In genomic region chr9:16254674-16255073, GRCh38 we compare ENCODE assay signal across 20 cellular contexts.
DNase-seq lines count a peak whose midpoint lies in the region; ATAC-seq and TF ChIP-seq lines count a peak whose summit lies in the region.
"Had no signal": no experiment of that assay in that cellular context is flagged by ENCODE, and none has a peak within 500 bp of the region (broad histone marks: within the 10 kb centered on the region; RNA-seq: fewer than 3 reads in every experiment).

No MANE protein-coding gene starts in this region.

- H3K4me1 ChIP-seq in BLaER1, result peaks cover 62% of the 10 kb centered on the region
- H3K4me1 ChIP-seq: Caco-2 had no signal

- intact Hi-C loops in sciatic nerve (cut with DNase I), result no loop called here

- H3K4me3 Mint-ChIP-seq in nephron (no peak overlapping the region), osteocyte (ENCODE audit: unreplicated experiment) (no peak overlapping the region)
- H3K4me3 Mint-ChIP-seq: B cell; CD4-positive, alpha-beta memory T cell; HFFc6 had no signal

- H3K4me2 ChIP-seq in BLaER1, result peak overlapping the region; percentile 82

- H3K4me3 ChIP-seq in BLaER1, result peak overlapping the region; percentile 7; the same call in 1 of the 2 replicates
- H3K4me3 ChIP-seq: HAP-1 had no signal

- H3K27me3 Mint-ChIP-seq in nephron (ENCODE audit: low read depth), result no peaks in the 10 kb centered on the region
- H3K27me3 Mint-ChIP-seq in osteocyte (ENCODE audit: unreplicated experiment), result no peaks in the 10 kb centered on the region
- H3K27me3 Mint-ChIP-seq: B cell; CD4-positive, alpha-beta memory T cell had no signal

- no peaks in the 10 kb centered on the region for H3K27me3 ChIP-seq in BLaER1

- no peaks in the 10 kb centered on the region for H4K20me1 ChIP-seq in BLaER1

- no peaks in the 10 kb centered on the region for H3K36me3 Mint-ChIP-seq in nephron (ENCODE audit: low read depth)
- H3K36me3 Mint-ChIP-seq in osteocyte (ENCODE audit: unreplicated experiment), result no peaks in the 10 kb centered on the region
- H3K36me3 Mint-ChIP-seq: CD4-positive, alpha-beta memory T cell had no signal

- H3K36me3 ChIP-seq in BLaER1, result no peaks in the 10 kb centered on the region
- H3K36me3 ChIP-seq: HAP-1 had no signal

- H3K27ac ChIP-seq in BLaER1, result peak overlapping the region; percentile 42; the same call in 1 of the 2 replicates
- H3K27ac ChIP-seq: 22Rv1 had no signal

- 0 out of 2 replicates have a peak overlapping the region, but pooled peaks have one; percentile 1 for H3K9ac ChIP-seq in BLaER1

- ATAC-seq in sciatic nerve, result peak; percentile 36
- ATAC-seq in HG02852 (IDR thresholded peaks at IDR 0.05; ENCODE audit: unreplicated experiment), result no peak

- H3K9me3 ChIP-seq in BLaER1, result 0 out of 2 replicates have a peak, but pooled peaks cover 9% of the 10 kb centered on the region
- H3K9me3 ChIP-seq: Caco-2, HAP-1 had no signal

- H3K4me1 Mint-ChIP-seq in nephron (peaks cover 51% of the 10 kb centered on the region), osteocyte (ENCODE audit: unreplicated experiment) (peaks cover 35% of the 10 kb centered on the region)
- H3K4me1 Mint-ChIP-seq: B cell; CD4-positive, alpha-beta memory T cell had no signal

- TF ChIP-seq CTCF in nephron (IDR thresholded peaks at IDR 0.05; ENCODE audit: unreplicated experiment in 3 of 3) (no peak), osteocyte (IDR thresholded peaks at IDR 0.05) (no peak)

- no peaks in the 10 kb centered on the region for H3K9me3 Mint-ChIP-seq in nephron
- H3K9me3 Mint-ChIP-seq in osteocyte (ENCODE audit: unreplicated experiment), result no peaks in the 10 kb centered on the region
- H3K9me3 Mint-ChIP-seq: HFFc6 had no signal

- DNase-seq in NCI-H69 (lab: John Stamatoyannopoulos, UW) (peak; percentile 10), sciatic nerve (ENCODE audit: low spot score) (no peak), osteocyte (ENCODE audit: extremely low spot score, unreplicated experiment) (no peak), DMS 273 (lab: John Stamatoyannopoulos, UW; ENCODE audit: unreplicated experiment) (no peak)
- DNase-seq in activated CD4-positive, CD25-positive, alpha-beta regulatory T cell (lab: John Stamatoyannopoulos, UW), result no peak
- DNase-seq: C1 segment of cervical spinal cord; Caco-2; CD4-positive, alpha-beta memory T cell; DMS 273 treated with DMSO at 0.1 percent for 48 hours; DMS79; EL; GDM1; GOT3; HFFc6 had no signal

- H3K27ac Mint-ChIP-seq in nephron, result peak overlapping the region in 2 of 3 experiments; percentile 95 to 97
- no peak overlapping the region for H3K27ac Mint-ChIP-seq in osteocyte (ENCODE audit: unreplicated experiment)
- H3K27ac Mint-ChIP-seq: B cell; CD4-positive, alpha-beta memory T cell; HFFc6 had no signal
